ENCODE assay signal across 31 cellular contexts in the genomic region with DNA sequence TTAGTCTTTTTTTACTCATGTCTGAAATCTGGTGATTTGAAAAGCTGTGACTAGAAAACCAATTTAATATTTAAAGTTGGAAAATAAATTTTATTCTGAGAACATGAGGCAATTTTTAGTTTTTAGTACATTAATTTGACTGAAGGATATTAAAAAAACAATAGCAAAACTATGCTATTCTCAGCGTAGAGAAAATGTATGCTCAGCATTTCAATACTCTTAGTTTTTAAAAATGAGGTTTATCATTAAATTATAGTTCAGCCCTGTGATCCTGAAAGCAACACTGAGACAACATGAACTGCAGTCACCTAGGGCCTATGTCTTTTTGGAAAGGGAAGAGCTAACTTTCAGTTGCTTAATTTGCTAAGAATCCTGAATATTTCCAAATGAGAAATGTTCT.
"Had no signal": no experiment of that assay in that cellular context is flagged by ENCODE, and none has a peak within 500 bp of the region (broad histone marks: within the 10 kb centered on the region; RNA-seq: fewer than 3 reads in every experiment).

No MANE protein-coding gene starts in this region.

- H3K9me3 Mint-ChIP-seq: activated B cell treated with CpG ODN at 0.5 μM for 24 hours; activated CD8-positive, alpha-beta T cell treated with anti-CD3 and anti-CD28 coated beads for 36 hours; activated T-cell treated with anti-CD3 and anti-CD28 coated beads, Interleukin-2, amount 50 U/mL, for 4 hours; activated T-helper 17 cell treated with anti-CD3 and anti-CD28 coated beads, Interleukin-2, amount 50 U/mL, for 72 hours; central memory CD8-positive, alpha-beta T cell; dendritic cell treated with granulocyte-macrophage colony-stimulating factor and Interleukin-4, amounts not matched to agents 40 ng/mL and 50 ng/mL, for 4 days; T-helper 2 cell treated with Interferon-gamma antibody and Interleukin-4, amounts not matched to agents 5 μg/mL and 100 μg/mL, for 36 hours had no signal

- FAIRE-seq: astrocyte, bronchial epithelial cell, frontal cortex had no signal

- H3K27me3 Mint-ChIP-seq: activated B cell treated with CpG ODN at 0.5 μM for 24 hours; activated CD8-positive, alpha-beta T cell treated with anti-CD3 and anti-CD28 coated beads for 36 hours; activated naive CD8-positive, alpha-beta T cell; activated T-helper 17 cell treated with anti-CD3 and anti-CD28 coated beads, Interleukin-2, amount 50 U/mL, for 72 hours; central memory CD8-positive, alpha-beta T cell; dendritic cell treated with granulocyte-macrophage colony-stimulating factor and Interleukin-4, amounts not matched to agents 40 ng/mL and 50 ng/mL, for 4 days had no signal

- ATAC-seq: activated CD4-positive, CD25-positive, alpha-beta regulatory T cell treated with anti-CD3 and anti-CD28 coated beads, Interleukin-2, amount 50 U/mL, for 24 hours; activated CD8-positive, alpha-beta T cell treated with anti-CD3 and anti-CD28 coated beads for 36 hours; activated T-cell treated with anti-CD3 and anti-CD28 coated beads, Interleukin-2, amount 50 U/mL, for 4 hours; activated T-helper 17 cell treated with anti-CD3 and anti-CD28 coated beads, Interleukin-2, amount 50 U/mL, for 72 hours; esophagus mucosa had no signal

- DNase-seq: activated B cell treated with CpG ODN at 0.5 μM for 24 hours; activated CD4-positive, alpha-beta T cell treated with anti-CD3 and anti-CD28 coated beads for 48 hours; activated CD4-positive, alpha-beta T cell treated with anti-CD3 and anti-CD28 coated beads, Interleukin-2, amount 50 U/mL, for 1 hour; activated CD4-positive, alpha-beta T cell treated with anti-CD3 and anti-CD28 coated beads, Interleukin-2, amount 50 U/mL, for 48 hours; activated CD8-positive, alpha-beta memory T cell treated with anti-CD3 and anti-CD28 coated beads for 24 hours; activated CD8-positive, alpha-beta T cell treated with anti-CD3 and anti-CD28 coated beads for 36 hours; activated effector memory CD4-positive, alpha-beta T cell treated with Interleukin-2 at 50 U/mL for 16 hours; activated gamma-delta T cell treated with Interleukin-2 at 50 U/mL for 16 hours; activated naive CD4-positive, alpha-beta T cell treated with anti-CD3 and anti-CD28 coated beads, Interleukin-2, amount 50 U/mL, for 16 hours; activated naive CD4-positive, alpha-beta T cell treated with Interleukin-2 at 50 U/mL for 16 hours; activated T-cell treated with anti-CD3 and anti-CD28 coated beads, Interleukin-2, amount 50 U/mL, for 4 hours; amniotic stem cell; anterior cingulate cortex; brain microvascular endothelial cell; dorsolateral prefrontal cortex; effector memory CD4-positive, alpha-beta T cell; endodermal cell; foreskin fibroblast; T1000; WERI-Rb-1 had no signal

- H3K27me3 ChIP-seq: brain microvascular endothelial cell, dorsolateral prefrontal cortex had no signal

- H3K36me3 Mint-ChIP-seq: activated naive CD8-positive, alpha-beta T cell had no signal

- H3K27ac ChIP-seq: brain microvascular endothelial cell, coronary artery, dorsolateral prefrontal cortex, WERI-Rb-1 had no signal

- H3K4me3 ChIP-seq: coronary artery, dorsolateral prefrontal cortex had no signal

- H3K27ac Mint-ChIP-seq: activated B cell treated with CpG ODN at 0.5 μM for 24 hours; activated CD8-positive, alpha-beta T cell treated with anti-CD3 and anti-CD28 coated beads for 36 hours; activated naive CD8-positive, alpha-beta T cell; dendritic cell treated with granulocyte-macrophage colony-stimulating factor and Interleukin-4, amounts not matched to agents 40 ng/mL and 50 ng/mL, for 4 days; endodermal cell; T-helper 2 cell treated with Interferon-gamma antibody and Interleukin-4, amounts not matched to agents 5 μg/mL and 100 μg/mL, for 36 hours had no signal

- H3K4me3 Mint-ChIP-seq: activated B cell treated with CpG ODN at 0.5 μM for 24 hours; activated CD8-positive, alpha-beta T cell treated with anti-CD3 and anti-CD28 coated beads for 36 hours; activated naive CD8-positive, alpha-beta T cell; activated T-cell treated with anti-CD3 and anti-CD28 coated beads, Interleukin-2, amount 50 U/mL, for 4 hours; activated T-helper 17 cell treated with anti-CD3 and anti-CD28 coated beads, Interleukin-2, amount 50 U/mL, for 72 hours; central memory CD8-positive, alpha-beta T cell; dendritic cell treated with granulocyte-macrophage colony-stimulating factor and Interleukin-4, amounts not matched to agents 40 ng/mL and 50 ng/mL, for 4 days; endodermal cell; T-helper 2 cell treated with Interferon-gamma antibody and Interleukin-4, amounts not matched to agents 5 μg/mL and 100 μg/mL, for 36 hours had no signal

- H3K36me3 ChIP-seq: brain microvascular endothelial cell, WERI-Rb-1 had no signal
